In the genomic region with DNA sequence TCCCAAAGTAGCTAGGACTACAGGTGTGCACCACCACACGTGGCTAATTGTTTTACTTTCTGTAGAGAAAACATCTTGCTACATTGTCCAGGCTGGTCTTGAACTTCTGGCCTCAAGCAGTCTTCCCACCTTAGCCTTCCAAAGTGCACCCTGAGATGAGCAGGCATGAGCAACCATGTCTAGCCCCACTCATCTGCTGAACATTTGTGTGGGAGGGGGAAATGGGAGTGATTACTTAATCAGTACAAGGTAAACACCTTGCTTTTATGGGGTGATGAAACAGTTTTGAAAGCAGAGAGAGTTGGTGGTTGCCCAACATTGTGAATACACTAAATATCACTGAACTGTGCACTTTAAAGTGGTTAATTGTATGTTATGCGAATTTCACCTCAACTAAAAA, we compare ENCODE assay signal across 18 cellular contexts. TPM values are rescaled to one million over a fixed set of nuclear protein-coding genes. Genes with fewer than 3 reads are reported as not detected.
DNase-seq lines count a peak whose midpoint lies in the region; ATAC-seq and TF ChIP-seq lines count a peak whose summit lies in the region.
"Had no signal": no experiment of that assay in that cellular context is flagged by ENCODE, and none has a peak within 500 bp of the region (broad histone marks: within the 10 kb centered on the region; RNA-seq: fewer than 3 reads in every experiment).

No MANE protein-coding gene starts in this region.

- peaks cover 8% of the 10 kb centered on the region for H3K36me3 Mint-ChIP-seq in GM23338 (ENCODE audit: low read depth)

- TF ChIP-seq POLR2A in suprapubic skin (IDR thresholded peaks at IDR 0.05): no peak

- H3K4me2 ChIP-seq in GM23338: no peak overlapping the region

- TF ChIP-seq EP300 in suprapubic skin (IDR thresholded peaks at IDR 0.05): no peak

- no peaks in the 10 kb centered on the region for H3K9me3 ChIP-seq in RWPE2 (ENCODE audit: severe bottlenecking)
- H3K9me3 ChIP-seq in suprapubic skin: no peaks in the 10 kb centered on the region
- H3K9me3 ChIP-seq: SJCRH30 had no signal

- DNase-seq in activated naive CD4-positive, alpha-beta T cell treated with Interleukin-2 at 50 U/mL for 16 hours: peak; percentile 21
- no peak for DNase-seq in activated naive CD4-positive, alpha-beta T cell (lab: John Stamatoyannopoulos, UW)
- DNase-seq in RWPE2 (ENCODE audit: low spot score) (no peak), fibroblast of mammary gland (ENCODE audit: low read depth) (peak; percentile 29), GM23338 (ENCODE audit: low spot score) (no peak), G401 (ENCODE audit: low spot score) (no peak), suprapubic skin (ENCODE audit: low spot score in 2 of 2) (no peak)
- DNase-seq in stimulated activated naive CD8-positive, alpha-beta T cell treated with anti-CD3 and anti-CD28 coated beads, Interleukin-15, amount 100 ng/mL, for 72 hours: peak; percentile 30 to 62
- DNase-seq: activated effector memory CD4-positive, alpha-beta T cell treated with anti-CD3 and anti-CD28 coated beads, Interleukin-2, amount 50 U/mL, for 16 hours; central memory CD4-positive, alpha-beta T cell; hippocampal formation; NCI-H1694; NCI-H774; SJCRH30; stimulated activated naive B cell treated with anti-CD40 and anti-IgM and Interleukin-4, amounts not matched to agents 10 μg/mL and 1 μg/mL and 100 μg/mL, for 72 hours had no signal

- H4K20me1 ChIP-seq in GM23338 (replicated peaks; ENCODE audit: insufficient read depth): peaks cover 30% of the 10 kb centered on the region

- WGBS in suprapubic skin: 98% methylated on average over 2 of the region's 2 CpGs

- H3K27ac Mint-ChIP-seq in stimulated activated naive CD8-positive, alpha-beta T cell treated with anti-CD3 and anti-CD28 coated beads, Interleukin-15, amount 100 ng/mL, for 72 hours: peak overlapping the region; percentile 87 to 94
- no peak overlapping the region for H3K27ac Mint-ChIP-seq in GM23338
- H3K27ac Mint-ChIP-seq: memory B cell; stimulated activated naive B cell treated with anti-CD40 and anti-IgM and Interleukin-4, amounts not matched to agents 10 μg/mL and 1 μg/mL and 100 μg/mL, for 72 hours had no signal

- H3K4me1 Mint-ChIP-seq in stimulated activated naive CD8-positive, alpha-beta T cell treated with anti-CD3 and anti-CD28 coated beads, Interleukin-15, amount 100 ng/mL, for 72 hours: peaks cover 76% of the 10 kb centered on the region
- peaks cover 8% of the 10 kb centered on the region for H3K4me1 Mint-ChIP-seq in GM23338

- H3K27me3 Mint-ChIP-seq in stimulated activated naive CD8-positive, alpha-beta T cell treated with anti-CD3 and anti-CD28 coated beads, Interleukin-15, amount 100 ng/mL, for 72 hours: no peaks in the 10 kb centered on the region
- peaks cover 7% of the 10 kb centered on the region for H3K27me3 Mint-ChIP-seq in GM23338 (ENCODE audit: insufficient read depth, low read depth, poor library complexity)
- H3K27me3 Mint-ChIP-seq: memory B cell; stimulated activated naive B cell treated with anti-CD40 and anti-IgM and Interleukin-4, amounts not matched to agents 10 μg/mL and 1 μg/mL and 100 μg/mL, for 72 hours had no signal

- H3K27me3 ChIP-seq in RWPE2 (ENCODE audit: insufficient read depth, poor library complexity, severe bottlenecking): no peaks in the 10 kb centered on the region
- 0 out of 2 replicates have a peak, but pooled peaks cover 2% of the 10 kb centered on the region for H3K27me3 ChIP-seq in GM23338 (ENCODE audit: insufficient read depth)
- no peaks in the 10 kb centered on the region for H3K27me3 ChIP-seq in suprapubic skin
- H3K27me3 ChIP-seq: SJCRH30 had no signal

- ATAC-seq in RWPE2 (ENCODE audit: low read depth) (peak; percentile 30; the same call in 1 of the 3 replicates), GM23338 (no peak)
- peak; percentile 88 for ATAC-seq in stimulated activated naive CD8-positive, alpha-beta T cell treated with anti-CD3 and anti-CD28 coated beads, Interleukin-15, amount 100 ng/mL, for 72 hours
- ATAC-seq: stimulated activated naive B cell treated with anti-CD40 and anti-IgM and Interleukin-4, amounts not matched to agents 10 μg/mL and 1 μg/mL and 100 μg/mL, for 72 hours had no signal

- H2AFZ ChIP-seq in GM23338: no peak overlapping the region

- peak overlapping the region; percentile 27 to 36 for H3K4me3 Mint-ChIP-seq in stimulated activated naive CD8-positive, alpha-beta T cell treated with anti-CD3 and anti-CD28 coated beads, Interleukin-15, amount 100 ng/mL, for 72 hours
- no peak overlapping the region for H3K4me3 Mint-ChIP-seq in GM23338
- H3K4me3 Mint-ChIP-seq: memory B cell; stimulated activated naive B cell treated with anti-CD40 and anti-IgM and Interleukin-4, amounts not matched to agents 10 μg/mL and 1 μg/mL and 100 μg/mL, for 72 hours had no signal

- no peaks in the 10 kb centered on the region for H3K9me3 Mint-ChIP-seq in stimulated activated naive CD8-positive, alpha-beta T cell treated with anti-CD3 and anti-CD28 coated beads, Interleukin-15, amount 100 ng/mL, for 72 hours
- H3K9me3 Mint-ChIP-seq in GM23338: no peaks in the 10 kb centered on the region; the same call in 2 of the 3 replicates
- H3K9me3 Mint-ChIP-seq: memory B cell; stimulated activated naive B cell treated with anti-CD40 and anti-IgM and Interleukin-4, amounts not matched to agents 10 μg/mL and 1 μg/mL and 100 μg/mL, for 72 hours had no signal

- peaks cover 14% of the 10 kb centered on the region for H3K36me3 ChIP-seq in RWPE2 (ENCODE audit: low read depth)
- H3K36me3 ChIP-seq in GM23338 (ENCODE audit: insufficient read depth): no peaks in the 10 kb centered on the region
- H3K36me3 ChIP-seq in suprapubic skin: peaks cover 5% of the 10 kb centered on the region

- H3K79me2 ChIP-seq in GM23338 (replicated peaks; ENCODE audit: insufficient read depth): peaks cover 93% of the 10 kb centered on the region

- in situ Hi-C loops in G401 (cut with HindIII; ENCODE audit: low sequenced_read_pairs): no loop called here

- no peaks in the 10 kb centered on the region for H3K9me2 ChIP-seq in GM23338 (ENCODE audit: insufficient read depth)

- no peaks in the 10 kb centered on the region for H3F3A ChIP-seq in GM23338 (replicated peaks; ENCODE audit: low read depth)

- peaks cover 5% of the 10 kb centered on the region for H3K4me1 ChIP-seq in RWPE2 (ENCODE audit: insufficient read depth, poor library complexity, severe bottlenecking)
- no peaks in the 10 kb centered on the region for H3K4me1 ChIP-seq in GM23338 (ENCODE audit: insufficient read depth)
- H3K4me1 ChIP-seq in suprapubic skin: peaks cover 19% of the 10 kb centered on the region

- TF ChIP-seq CTCF in RWPE2 (IDR thresholded peaks at IDR 0.05; ENCODE audit: poor library complexity, severe bottlenecking) (no peak), fibroblast of mammary gland (conservative IDR thresholded peaks at IDR 0.05; ENCODE audit: control insufficient read depth, insufficient read depth, low read depth, low read length) (no peak), GM23338 (conservative IDR thresholded peaks at IDR 0.05; ENCODE audit: low read depth in 2 of 2) (no peak), suprapubic skin (IDR thresholded peaks at IDR 0.05) (no peak)

- H3K4me3 ChIP-seq in RWPE2 (ENCODE audit: severe bottlenecking): no peak overlapping the region
- no peak overlapping the region for H3K4me3 ChIP-seq in fibroblast of mammary gland (ENCODE audit: control insufficient read depth, low read depth, low read length)
- H3K4me3 ChIP-seq in GM23338: no peak overlapping the region
- no peak overlapping the region for H3K4me3 ChIP-seq in suprapubic skin
- H3K4me3 ChIP-seq: SJCRH30 had no signal

- no peak overlapping the region for H3K27ac ChIP-seq in RWPE2 (ENCODE audit: poor library complexity, severe bottlenecking)
- H3K27ac ChIP-seq in GM23338 (ENCODE audit: low read depth): no peak overlapping the region
- no peak overlapping the region for H3K27ac ChIP-seq in suprapubic skin
- H3K27ac ChIP-seq: SJCRH30 had no signal

RNA-seq across cellular contexts. Expression of a gene that starts 5.3 kb away (rescaled TPM):
- 70.8 and 72.3 TPM in 2 replicates for total RNA-seq in GM23338 (2014; rRNA removed; shearing (Covaris generic))
- 31.7 and 32.0 TPM in 2 replicates for polyA plus RNA-seq in GM23338 (2016; fragmentation: Nextera tagmentation; extraction: Ambion mirVana)
- 94.6 and 98.6 TPM in 2 replicates for total RNA-seq in G401 (2014; rRNA removed; shearing (Covaris generic))
- total RNA-seq in suprapubic skin: 10 to 100 TPM; 61.8 to 89.3 (median 69.9) TPM

RNA-seq across cellular contexts. Expression of a gene that starts 38.2 kb away (rescaled TPM):
- not detected in 2 replicates for total RNA-seq in GM23338 (2014; rRNA removed; shearing (Covaris generic))
- not detected in 2 replicates for polyA plus RNA-seq in GM23338 (2016; fragmentation: Nextera tagmentation; extraction: Ambion mirVana)
- total RNA-seq in G401 (2014; rRNA removed; shearing (Covaris generic)): not detected in 2 replicates
- total RNA-seq in suprapubic skin: 1 to 10 TPM in 2 of 4 donors, under 1 TPM in 1, not detected in 1; 0.97 to 4.1 (median 2.7) TPM
- total RNA-seq: epithelial cell of proximal tubule, osteoblast, SJCRH30 had no signal

Comparison
In these comparisons a context has a peak if more than half of its experiments do, and no peak if none do; other contexts are left out.
1. DNase-seq: peak in activated naive CD4-positive, alpha-beta T cell treated with Interleukin-2 at 50 U/mL for 16 hours (single experiment), fibroblast of mammary gland (single experiment) and stimulated activated naive CD8-positive, alpha-beta T cell treated with anti-CD3 and anti-CD28 coated beads, Interleukin-15, amount 100 ng/mL, for 72 hours (2 of 2); none in activated naive CD4-positive, alpha-beta T cell (0 of 4), RWPE2 (single experiment), GM23338 (single experiment), G401 (single experiment) and suprapubic skin (0 of 2).